ENCODE assay signal across 1 cellular context in genomic region chr11:18012906-18013781, GRCh38.
TF ChIP-seq lines count a peak whose summit lies in the region.

TSS of gene SERGEF (minus strand) at chr11:18013047. CDS start at chr11:18013010, 37 bp downstream.

TF ChIP-seq in HCT116, 20 proteins besides CTCF, POLR2A, EP300 and RAD21 (continued from another document):
- TF ChIP-seq REST (IDR thresholded peaks at IDR 0.05; ENCODE audit: low read depth) = no peak
- no peak for TF ChIP-seq ATF3 (IDR thresholded peaks at IDR 0.05)
- peak; percentile 84 for TF ChIP-seq MAX (IDR thresholded peaks at IDR 0.05)
- TF ChIP-seq ZNF274 (IDR thresholded peaks at IDR 0.05; ENCODE audit: low read depth, low read length) = no peak
- no peak for TF ChIP-seq FOSL1 (IDR thresholded peaks at IDR 0.05; ENCODE audit: low read depth)
- TF ChIP-seq CBX3 (IDR thresholded peaks at IDR 0.05; ENCODE audit: low read depth) = peak; percentile 34
- TF ChIP-seq SIN3A (IDR thresholded peaks at IDR 0.05; ENCODE audit: low read depth) = no peak; the same call in 1 of the 2 replicates
- TF ChIP-seq EZH2phosphoT487 (IDR thresholded peaks at IDR 0.05; ENCODE audit: borderline replicate concordance) = no peak
- no peak for TF ChIP-seq EZH2 (IDR thresholded peaks at IDR 0.05)
